13 cellular contexts compared by ENCODE assay signal in genomic region chr6:29886686-29887085, GRCh38. TPM values are rescaled to one million over a fixed set of nuclear protein-coding genes. Genes with fewer than 3 reads are reported as not detected.
DNase-seq lines count a peak whose midpoint lies in the region; ATAC-seq and TF ChIP-seq lines count a peak whose summit lies in the region.
"Had no signal": no experiment of that assay in that cellular context is flagged by ENCODE, and none has a peak within 500 bp of the region (broad histone marks: within the 10 kb centered on the region; RNA-seq: fewer than 3 reads in every experiment).

No MANE protein-coding gene starts in this region.

- H3K4me3 ChIP-seq in left lung: peak overlapping the region in 1 of 2 donors; percentile 82
- H3K4me3 ChIP-seq in stomach smooth muscle (ENCODE audit: low read length in 2 of 2): peak overlapping the region; percentile 0 to 40
- H3K4me3 ChIP-seq: cardiac muscle cell, SK-N-MC had no signal

- no peak overlapping the region for H3K27ac Mint-ChIP-seq in activated naive CD4-positive, alpha-beta T cell treated with anti-CD3 and anti-CD28 coated beads, Interleukin-2, amount 50 U/mL, for 24 hours
- peak overlapping the region; percentile 80 for H3K27ac Mint-ChIP-seq in activated CD4-positive, alpha-beta memory T cell treated with anti-CD3 and anti-CD28 coated beads, Interleukin-2, amount 10 ng/mL, durations not matched to agents 7 days and 5 days

- peak overlapping the region; percentile 70 for H3K4me3 Mint-ChIP-seq in activated naive CD4-positive, alpha-beta T cell treated with anti-CD3 and anti-CD28 coated beads, Interleukin-2, amount 50 U/mL, for 24 hours
- peak overlapping the region; percentile 88 for H3K4me3 Mint-ChIP-seq in activated CD4-positive, alpha-beta memory T cell treated with anti-CD3 and anti-CD28 coated beads, Interleukin-2, amount 10 ng/mL, durations not matched to agents 7 days and 5 days

- peaks cover 7% of the 10 kb centered on the region for H3K36me3 Mint-ChIP-seq in activated naive CD4-positive, alpha-beta T cell treated with anti-CD3 and anti-CD28 coated beads, Interleukin-2, amount 50 U/mL, for 24 hours
- peaks cover 19% of the 10 kb centered on the region for H3K36me3 Mint-ChIP-seq in activated CD4-positive, alpha-beta memory T cell treated with anti-CD3 and anti-CD28 coated beads, Interleukin-2, amount 10 ng/mL, durations not matched to agents 7 days and 5 days (ENCODE audit: low read depth)

- no peak for DNase-seq in activated naive CD4-positive, alpha-beta T cell (lab: John Stamatoyannopoulos, UW)
- DNase-seq in activated CD4-positive, alpha-beta memory T cell treated with anti-CD3 and anti-CD28 coated beads, Interleukin-2, amount 10 ng/mL, durations not matched to agents 7 days and 5 days: no peak
- DNase-seq in left lung (no peak), mucosa of gallbladder (ENCODE audit: low spot score) (no peak), HK-2 (ENCODE audit: unreplicated experiment) (no peak)
- DNase-seq in activated CD4-positive, CD25-positive, alpha-beta regulatory T cell (lab: John Stamatoyannopoulos, UW): no peak
- DNase-seq: MM.1S, NCI-H524 had no signal

- H3K27me3 ChIP-seq in left lung (no peaks in the 10 kb centered on the region), stomach smooth muscle (ENCODE audit: control insufficient read depth in 1 of 2, insufficient read depth in 2 of 2, low read length in 2 of 2) (no peaks in the 10 kb centered on the region)

- H3K9me3 Mint-ChIP-seq in activated naive CD4-positive, alpha-beta T cell treated with anti-CD3 and anti-CD28 coated beads, Interleukin-2, amount 50 U/mL, for 24 hours: no peaks in the 10 kb centered on the region
- H3K9me3 Mint-ChIP-seq in activated CD4-positive, alpha-beta memory T cell treated with anti-CD3 and anti-CD28 coated beads, Interleukin-2, amount 10 ng/mL, durations not matched to agents 7 days and 5 days: no peaks in the 10 kb centered on the region

- H3K27me3 Mint-ChIP-seq in activated naive CD4-positive, alpha-beta T cell treated with anti-CD3 and anti-CD28 coated beads, Interleukin-2, amount 50 U/mL, for 24 hours: no peaks in the 10 kb centered on the region
- H3K27me3 Mint-ChIP-seq in activated CD4-positive, alpha-beta memory T cell treated with anti-CD3 and anti-CD28 coated beads, Interleukin-2, amount 10 ng/mL, durations not matched to agents 7 days and 5 days: peaks cover 2% of the 10 kb centered on the region

- TF ChIP-seq CTCF in left lung (IDR thresholded peaks at IDR 0.05): no peak

- H3K9me3 ChIP-seq in left lung: no peaks in the 10 kb centered on the region
- no peaks in the 10 kb centered on the region for H3K9me3 ChIP-seq in stomach smooth muscle (ENCODE audit: control insufficient read depth in 2 of 2, low read length in 2 of 2)

- H3K27ac ChIP-seq in left lung (peak overlapping the region; percentile 90 to 95), stomach smooth muscle (ENCODE audit: low read length) (no peak overlapping the region)
- H3K27ac ChIP-seq: cardiac muscle cell, SK-N-MC had no signal

- peaks cover 9% of the 10 kb centered on the region for H3K4me1 Mint-ChIP-seq in activated naive CD4-positive, alpha-beta T cell treated with anti-CD3 and anti-CD28 coated beads, Interleukin-2, amount 50 U/mL, for 24 hours
- H3K4me1 Mint-ChIP-seq in activated CD4-positive, alpha-beta memory T cell treated with anti-CD3 and anti-CD28 coated beads, Interleukin-2, amount 10 ng/mL, durations not matched to agents 7 days and 5 days: peaks cover 26% of the 10 kb centered on the region

- POLR2A ChIA-PET in activated CD4-positive, alpha-beta memory T cell treated with anti-CD3 and anti-CD28 coated beads, Interleukin-2, amount 10 ng/mL, durations not matched to agents 7 days and 5 days (lab: Charles Lee): interaction anchor here (0.8 to 2.7 kb wide), 5 partner anchors 40 to 88 kb away, joined by 3 to 29 read pairs (median 6); partner anchors contain the start of gene HLA-A

- H3K36me3 ChIP-seq in left lung (no peaks in the 10 kb centered on the region), stomach smooth muscle (ENCODE audit: control insufficient read depth in 2 of 2, insufficient read depth in 2 of 2, low read length in 2 of 2) (no peaks in the 10 kb centered on the region)
- H3K36me3 ChIP-seq: cardiac muscle cell had no signal

- CTCF ChIA-PET in activated CD4-positive, alpha-beta memory T cell treated with anti-CD3 and anti-CD28 coated beads, Interleukin-2, amount 10 ng/mL, durations not matched to agents 7 days and 5 days (lab: Charles Lee): interaction anchor here (0.8 kb wide), 1 partner anchor 55 kb away, joined by 3 read pairs; the partner anchor contains the start of gene HLA-A

- H3K9ac ChIP-seq in stomach smooth muscle (ENCODE audit: low read length in 2 of 2): peak overlapping the region in 1 of 2 donors; percentile 86

- H3K4me1 ChIP-seq in left lung (peaks cover 0 to 18% of the 10 kb centered on the region in 2 donors), stomach smooth muscle (ENCODE audit: control insufficient read depth, insufficient read depth, low read length) (peaks cover 19% of the 10 kb centered on the region)

- intact Hi-C loops in left lung (cut with DNase I): no loop called here

- no peak for ATAC-seq in left lung

RNA-seq across cellular contexts. Expression of gene HLA-A, which starts 55.6 kb away (rescaled TPM):
- 1,000 to 10,000 TPM; 2,531 to 2,553 TPM for total RNA-seq in activated CD4-positive, alpha-beta memory T cell treated with anti-CD3 and anti-CD28 coated beads, Interleukin-2, amount 10 ng/mL, durations not matched to agents 7 days and 5 days
- 1,000 to 10,000 TPM in 1 of 2 donors, 100 to 1,000 TPM in 1; 930 to 1,150 TPM for total RNA-seq in left lung
- 1,097 TPM for total RNA-seq in mucosa of gallbladder

RNA-seq across cellular contexts. Expression of gene HLA-G, which starts 59.1 kb away (rescaled TPM):
- total RNA-seq in activated CD4-positive, alpha-beta memory T cell treated with anti-CD3 and anti-CD28 coated beads, Interleukin-2, amount 10 ng/mL, durations not matched to agents 7 days and 5 days: under 1 TPM in 1 of 2 experiments, not detected in 1; 0.15 TPM
- 10 to 100 TPM; 11.1 to 17.7 TPM for total RNA-seq in left lung
- 0.52 TPM for total RNA-seq in mucosa of gallbladder
- total RNA-seq: cardiac muscle cell, fibroblast of villous mesenchyme had no signal
